Comparison of ENCODE assay signal across 18 cellular contexts in the genomic region with DNA sequence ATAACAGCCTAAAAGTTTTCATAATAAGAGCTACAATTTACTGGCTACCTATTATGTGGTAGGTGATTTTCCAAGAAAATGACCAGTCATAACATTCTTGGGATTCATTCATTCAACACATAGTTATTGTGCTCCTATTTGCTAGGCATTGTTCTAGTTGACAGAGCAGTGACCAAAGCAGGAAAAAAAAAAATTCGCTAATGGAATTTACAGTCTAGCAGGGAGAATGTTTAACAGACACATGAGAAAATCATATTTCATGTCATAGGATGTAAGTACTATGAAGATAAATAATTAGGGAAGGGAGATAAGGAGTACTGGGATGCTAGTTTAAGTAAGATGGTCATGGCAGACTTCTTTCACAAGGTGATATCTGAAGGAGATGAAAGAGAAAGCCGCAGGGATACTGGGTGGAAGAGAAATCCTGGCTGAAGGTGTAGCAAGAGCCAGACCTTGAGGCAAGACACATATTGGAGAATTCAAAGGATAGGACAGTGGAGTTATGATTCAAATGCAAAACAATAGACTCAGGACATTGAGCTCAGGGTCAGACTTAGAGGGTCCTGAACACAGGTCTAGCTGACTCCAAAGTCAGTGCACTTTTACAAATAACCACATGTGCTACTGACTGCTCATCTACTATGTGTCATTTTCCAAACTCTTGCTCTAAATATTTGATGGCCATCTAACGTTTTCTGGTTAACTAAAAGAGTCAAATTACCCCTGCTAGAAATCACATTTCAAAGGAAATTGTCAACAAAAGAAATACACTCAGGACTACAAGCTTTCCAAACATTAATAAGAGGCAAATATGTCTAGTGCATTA. TPM values are rescaled to one million over a fixed set of nuclear protein-coding genes. Genes with fewer than 3 reads are reported as not detected.
DNase-seq lines count a peak whose midpoint lies in the region; ATAC-seq, FAIRE-seq and TF ChIP-seq lines count a peak whose summit lies in the region.
"Had no signal": no experiment of that assay in that cellular context is flagged by ENCODE, and none has a peak within 500 bp of the region (broad histone marks: within the 10 kb centered on the region; RNA-seq: fewer than 3 reads in every experiment).

No MANE protein-coding gene starts in this region.

- H3K36me3 ChIP-seq in SJSA1 (peaks cover 16% of the 10 kb centered on the region; the same call in 1 of the 2 replicates), lower lobe of right lung (no peaks in the 10 kb centered on the region), uterus (no peaks in the 10 kb centered on the region)
- H3K36me3 ChIP-seq: adrenal gland, HAP-1, sigmoid colon had no signal

- TF ChIP-seq POLR2A in uterus (IDR thresholded peaks at IDR 0.05), result no peak

- DNase-seq in SJSA1 (ENCODE audit: low read depth in 1 of 2, low spot score in 2 of 2), result peak in 1 of 2 experiments; percentile 31
- DNase-seq in epithelial cell of proximal tubule (ENCODE audit: low read depth), result peak; percentile 68
- DNase-seq in neural crest cell (ENCODE audit: low read depth, low spot score), result no peak
- DNase-seq in SKM-1 (lab: John Stamatoyannopoulos, UW; ENCODE audit: unreplicated experiment), result no peak
- no peak for DNase-seq in GM19239 (ENCODE audit: insufficient read length, low spot score)
- DNase-seq in lower lobe of right lung, result no peak
- DNase-seq in uterus, result no peak
- DNase-seq: activated CD4-positive, alpha-beta T cell treated with anti-CD3 and anti-CD28 coated beads, Interleukin-2, amount 10 ng/mL, durations not matched to agents 24 days and 14 days; activated T-cell treated with anti-CD3 and anti-CD28 coated beads, Interleukin-2, amount 50 U/mL, for 4 hours; left cardiac atrium; sigmoid colon; T-helper 17 cell had no signal

- peaks cover 11% of the 10 kb centered on the region for H3K4me1 Mint-ChIP-seq in neural crest cell
- H3K4me1 Mint-ChIP-seq: activated CD4-positive, alpha-beta T cell treated with anti-CD3 and anti-CD28 coated beads, Interleukin-2, amount 10 ng/mL, durations not matched to agents 24 days and 14 days had no signal

- H3K27ac Mint-ChIP-seq in neural crest cell (ENCODE audit: unreplicated experiment), result peak overlapping the region; percentile 83
- H3K27ac Mint-ChIP-seq: activated CD4-positive, alpha-beta T cell treated with anti-CD3 and anti-CD28 coated beads, Interleukin-2, amount 10 ng/mL, durations not matched to agents 24 days and 14 days; nephron; stimulated activated naive CD8-positive, alpha-beta T cell treated with anti-CD3 and anti-CD28 coated beads, Interleukin-15, Interleukin-2, amounts not matched to agents 100 ng/mL and 50 ng/mL, for 24 hours had no signal

- H3K4me1 ChIP-seq in SJSA1 (replicated peaks), result peaks cover 30% of the 10 kb centered on the region
- H3K4me1 ChIP-seq in lower lobe of right lung, result peaks cover 10% of the 10 kb centered on the region
- no peaks in the 10 kb centered on the region for H3K4me1 ChIP-seq in uterus
- H3K4me1 ChIP-seq: adrenal gland had no signal

- H3K27me3 ChIP-seq in SJSA1 (replicated peaks) (no peaks in the 10 kb centered on the region), lower lobe of right lung (ENCODE audit: low read depth) (no peaks in the 10 kb centered on the region), uterus (no peaks in the 10 kb centered on the region)
- H3K27me3 ChIP-seq: adrenal gland, sigmoid colon had no signal

- ATAC-seq in GM19035 (IDR thresholded peaks at IDR 0.05; ENCODE audit: unreplicated experiment) (peak; percentile 10), lower lobe of right lung (no peak)
- ATAC-seq: activated T-cell treated with anti-CD3 and anti-CD28 coated beads, Interleukin-2, amount 50 U/mL, for 4 hours; Panc1 had no signal

- H3K4me3 ChIP-seq in SJSA1, result no peak overlapping the region
- peak overlapping the region; percentile 0 for H3K4me3 ChIP-seq in epithelial cell of proximal tubule (ENCODE audit: low read depth, low read length)
- H3K4me3 ChIP-seq in lower lobe of right lung, result no peak overlapping the region
- H3K4me3 ChIP-seq in uterus, result no peak overlapping the region
- H3K4me3 ChIP-seq: adrenal gland, HAP-1 had no signal

- peaks cover 10% of the 10 kb centered on the region for H3K36me3 Mint-ChIP-seq in neural crest cell (ENCODE audit: low read depth)

- H3K9me3 Mint-ChIP-seq in neural crest cell, result peaks cover 3% of the 10 kb centered on the region

- FAIRE-seq in GM19239 (lab: Jason Lieb, UNC), result no peak

- no peak overlapping the region for H3K4me3 Mint-ChIP-seq in neural crest cell
- H3K4me3 Mint-ChIP-seq: activated CD4-positive, alpha-beta T cell treated with anti-CD3 and anti-CD28 coated beads, Interleukin-2, amount 10 ng/mL, durations not matched to agents 24 days and 14 days; activated T-cell treated with anti-CD3 and anti-CD28 coated beads, Interleukin-2, amount 50 U/mL, for 4 hours; nephron; stimulated activated naive CD8-positive, alpha-beta T cell treated with anti-CD3 and anti-CD28 coated beads, Interleukin-15, Interleukin-2, amounts not matched to agents 100 ng/mL and 50 ng/mL, for 24 hours; T-helper 17 cell had no signal

- intact Hi-C loops in lower lobe of right lung (cut with DNase I) (loop anchor here (10.0 kb wide), 1 partner anchor 305 kb away; no protein-coding TSS in a partner anchor), uterus (cut with DNase I; ENCODE audit: low total_unique reads) (no loop called here)

- no peak for TF ChIP-seq CTCF in epithelial cell of proximal tubule (conservative IDR thresholded peaks at IDR 0.05; ENCODE audit: low read depth, low read length)
- TF ChIP-seq CTCF in neural crest cell (conservative IDR thresholded peaks at IDR 0.05), result no peak
- no peak for TF ChIP-seq CTCF in lower lobe of right lung (IDR thresholded peaks at IDR 0.05)
- TF ChIP-seq CTCF in uterus (IDR thresholded peaks at IDR 0.05), result no peak

- peak overlapping the region; percentile 14 for H3K27ac ChIP-seq in SJSA1
- no peak overlapping the region for H3K27ac ChIP-seq in lower lobe of right lung
- peak overlapping the region in 1 of 2 donors; percentile 22 for H3K27ac ChIP-seq in uterus
- H3K27ac ChIP-seq: adrenal gland, sigmoid colon had no signal

- no peaks in the 10 kb centered on the region for H3K27me3 Mint-ChIP-seq in neural crest cell (ENCODE audit: low read depth)
- H3K27me3 Mint-ChIP-seq: activated CD4-positive, alpha-beta T cell treated with anti-CD3 and anti-CD28 coated beads, Interleukin-2, amount 10 ng/mL, durations not matched to agents 24 days and 14 days; stimulated activated naive CD8-positive, alpha-beta T cell treated with anti-CD3 and anti-CD28 coated beads, Interleukin-15, Interleukin-2, amounts not matched to agents 100 ng/mL and 50 ng/mL, for 24 hours; T-helper 17 cell had no signal

- H3K9me3 ChIP-seq in SJSA1 (replicated peaks), result peaks cover 9% of the 10 kb centered on the region
- peaks cover 16% of the 10 kb centered on the region for H3K9me3 ChIP-seq in lower lobe of right lung
- peaks cover 0 to 6% of the 10 kb centered on the region in 2 donors for H3K9me3 ChIP-seq in uterus

RNA-seq across cellular contexts. Expression of a gene that starts 20.4 kb away (rescaled TPM):
- 85.6 and 100 TPM in 2 replicates for total RNA-seq in SJSA1 (2014; rRNA removed; shearing (Covaris generic))
- total RNA-seq in epithelial cell of proximal tubule (80.1 and 90.4 TPM in 2 replicates), neural crest cell (97.9 and 108 TPM in 2 replicates), lower lobe of right lung (129 TPM), uterus (100 to 1,000 TPM in 3 of 4 donors, 10 to 100 TPM in 1; 37.9 to 160 (median 115) TPM)
